ENCODE assay signal across 8 cellular contexts in the genomic region with DNA sequence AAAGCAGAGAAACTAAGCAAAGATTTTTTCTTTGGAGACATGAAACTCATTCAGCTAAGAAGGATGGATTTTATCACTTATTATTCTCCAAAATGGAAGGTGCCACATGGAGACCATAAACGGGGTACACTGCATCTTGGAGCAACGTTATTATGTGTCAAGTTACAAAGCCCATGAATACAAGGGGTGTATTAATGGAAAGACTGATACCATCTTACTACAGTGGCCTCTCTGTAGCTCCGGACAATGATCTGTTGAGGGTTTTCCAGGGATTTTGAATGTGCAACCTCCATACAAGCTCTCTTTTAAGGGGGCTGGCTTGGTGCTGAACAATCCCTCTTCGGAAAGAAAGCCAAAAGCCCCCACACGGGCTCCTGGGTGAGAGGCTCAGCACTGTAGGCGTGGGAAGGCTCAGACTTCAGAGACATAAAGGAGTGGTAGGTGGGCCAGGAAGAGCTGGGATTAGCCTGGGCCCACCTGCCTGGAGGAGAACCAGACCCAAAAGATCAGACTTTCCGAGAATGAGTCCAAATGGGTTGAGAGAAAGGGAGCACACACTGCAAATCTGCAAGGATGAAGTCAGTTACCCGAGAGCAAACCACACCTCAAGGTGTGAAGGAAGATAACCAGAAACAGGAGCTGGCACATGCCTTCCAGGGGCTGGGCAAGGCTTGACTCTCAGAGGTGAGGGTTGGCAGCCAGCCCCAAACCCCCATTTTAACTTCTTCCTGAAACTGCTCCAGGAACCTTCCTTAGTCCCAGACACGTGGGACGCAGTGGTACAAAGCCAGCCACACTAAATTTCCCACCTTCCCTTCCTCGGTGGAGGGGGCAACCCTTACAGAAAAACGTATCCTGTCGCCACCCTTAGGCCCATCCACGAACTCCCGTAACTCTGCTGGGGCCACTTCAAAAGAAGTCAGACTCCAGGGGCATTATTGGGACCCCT. TPM values are rescaled to one million over a fixed set of nuclear protein-coding genes. Genes with fewer than 3 reads are reported as not detected.
DNase-seq lines count a peak whose midpoint lies in the region; ATAC-seq, FAIRE-seq and TF ChIP-seq lines count a peak whose summit lies in the region.

No MANE protein-coding gene starts in this region.

- intact Hi-C loops in endothelial cell of umbilical vein (cut with micrococcal nuclease): loop anchor here (5.0 kb wide), 1 partner anchor 48 kb away; no protein-coding TSS in a partner anchor

- peak in 4 of 5 donors; percentile 28 to 57 (median 40) for DNase-seq in CD8-positive, alpha-beta memory T cell
- no peak for DNase-seq in RWPE1 (ENCODE audit: low spot score)
- DNase-seq in endothelial cell of umbilical vein (ENCODE audit: low read depth, low spot score): no peak
- DNase-seq in natural killer cell treated with Interleukin-12 subunit alpha and Interleukin-12 subunit beta and Interleukin-15 and Interleukin-18, amount 100 ng/mL, for 72 hours (ENCODE audit: low spot score): no peak
- no peak for DNase-seq in epidermal melanocyte (ENCODE audit: insufficient read length, low spot score)
- DNase-seq in HuH-7 (ENCODE audit: low spot score): no peak
- no peak for DNase-seq in glomerular visceral epithelial cell (ENCODE audit: extremely low spot score)

- H3K9me3 Mint-ChIP-seq in CD8-positive, alpha-beta memory T cell: peaks cover 0 to 5% (median 2%) of the 10 kb centered on the region in 5 donors
- peaks cover 3% of the 10 kb centered on the region for H3K9me3 Mint-ChIP-seq in natural killer cell treated with Interleukin-12 subunit alpha and Interleukin-12 subunit beta and Interleukin-15 and Interleukin-18, amount 100 ng/mL, for 72 hours

- TF ChIP-seq CTCF in RWPE1 (conservative IDR thresholded peaks at IDR 0.05; ENCODE audit: low read depth): peak; percentile 18; the same call in 1 of the 2 replicates
- no peak for TF ChIP-seq CTCF in endothelial cell of umbilical vein (IDR thresholded peaks at IDR 0.05; ENCODE audit: extremely low read depth in 1 of 2, insufficient read depth in 1 of 2, low read depth in 1 of 2, low read length in 2 of 2)

- peak overlapping the region; percentile 97 for H3K9ac ChIP-seq in endothelial cell of umbilical vein (replicated peaks; ENCODE audit: extremely low read depth, insufficient read depth, low read length)

- peak overlapping the region; percentile 94 to 100 (median 99) for H3K27ac Mint-ChIP-seq in CD8-positive, alpha-beta memory T cell
- peak overlapping the region; percentile 95 to 97 for H3K27ac Mint-ChIP-seq in natural killer cell treated with Interleukin-12 subunit alpha and Interleukin-12 subunit beta and Interleukin-15 and Interleukin-18, amount 100 ng/mL, for 72 hours

- peak overlapping the region; percentile 85 to 99 (median 94) for H3K4me3 Mint-ChIP-seq in CD8-positive, alpha-beta memory T cell
- H3K4me3 Mint-ChIP-seq in natural killer cell treated with Interleukin-12 subunit alpha and Interleukin-12 subunit beta and Interleukin-15 and Interleukin-18, amount 100 ng/mL, for 72 hours: peak overlapping the region; percentile 99

- peak overlapping the region; percentile 94 for H3K4me3 ChIP-seq in CD8-positive, alpha-beta memory T cell (ENCODE audit: low read length)
- peak overlapping the region; percentile 73 to 90 (median 85) for H3K4me3 ChIP-seq in endothelial cell of umbilical vein (replicated peaks in 1 of 3; ENCODE audit: insufficient read depth in 1 of 3, low read depth in 1 of 3, low read length in 3 of 3)

- peak overlapping the region; percentile 91 for H3K4me2 ChIP-seq in endothelial cell of umbilical vein (ENCODE audit: insufficient read depth, low read length)

- H3K36me3 ChIP-seq in CD8-positive, alpha-beta memory T cell (ENCODE audit: insufficient read depth, low read length): no peaks in the 10 kb centered on the region
- no peaks in the 10 kb centered on the region for H3K36me3 ChIP-seq in endothelial cell of umbilical vein (ENCODE audit: control insufficient read depth in 2 of 2, extremely low read depth in 1 of 2, insufficient read depth in 2 of 2, low read length in 2 of 2)

- H3K27ac ChIP-seq in CD8-positive, alpha-beta memory T cell (ENCODE audit: low read depth, low read length): peak overlapping the region; percentile 91
- H3K27ac ChIP-seq in RWPE1 (peak overlapping the region; percentile 91), endothelial cell of umbilical vein (ENCODE audit: insufficient read depth, low read depth, low read length) (peak overlapping the region; percentile 75)

- CTCF ChIA-PET in CD8-positive, alpha-beta memory T cell (lab: Charles Lee): interaction anchor here (0.9 to 6.7 kb wide), 7 partner anchors 9 to 34 kb away, joined by 3 to 43 read pairs (median 4); no protein-coding TSS in a partner anchor
- CTCF ChIA-PET in RWPE1 (lab: Yijun Ruan, JAX): interaction anchor here (0.6 to 1.6 kb wide), 7 partner anchors 16 to 189 kb away, joined by 3 to 5 read pairs (median 3); no protein-coding TSS in a partner anchor
- CTCF ChIA-PET in endothelial cell of umbilical vein (lab: Charles Lee): interaction anchor here (0.7 to 1.5 kb wide), 6 partner anchors 11 to 101 kb away, joined by 3 to 7 read pairs (median 4); no protein-coding TSS in a partner anchor

- no peak overlapping the region for H2AFZ ChIP-seq in endothelial cell of umbilical vein (ENCODE audit: low read depth, low read length)

- no peak for FAIRE-seq in endothelial cell of umbilical vein (lab: Jason Lieb, UNC)

- peaks cover 92% of the 10 kb centered on the region for H3K4me1 ChIP-seq in CD8-positive, alpha-beta memory T cell (ENCODE audit: insufficient read depth, low read length)
- peaks cover 36% of the 10 kb centered on the region for H3K4me1 ChIP-seq in endothelial cell of umbilical vein (ENCODE audit: control insufficient read depth, extremely low read depth, insufficient read depth, low read length)

- peaks cover 61% of the 10 kb centered on the region for H3K79me2 ChIP-seq in endothelial cell of umbilical vein (ENCODE audit: control insufficient read depth, insufficient read depth, low read length)

- TF ChIP-seq POLR2A in endothelial cell of umbilical vein (IDR thresholded peaks at IDR 0.05; ENCODE audit: low read depth, low read length): no peak

- POLR2A ChIA-PET in CD8-positive, alpha-beta memory T cell (lab: Charles Lee): interaction anchor here (0.8 to 3.0 kb wide), 5 partner anchors 9 to 816 kb away, joined by 3 to 11 read pairs (median 4); a partner anchor contains a TSS
- POLR2A ChIA-PET in RWPE1 (lab: Yijun Ruan, JAX; ENCODE audit: low non-redundant PET) (interaction anchor here (0.6 kb wide), 1 partner anchor 26 kb away, joined by 5 read pairs; no protein-coding TSS in a partner anchor), endothelial cell of umbilical vein (lab: Charles Lee) (interaction anchor here (1.1 kb wide), 1 partner anchor 52 kb away, joined by 3 read pairs; no protein-coding TSS in a partner anchor)

- no peaks in the 10 kb centered on the region for H3K9me1 ChIP-seq in endothelial cell of umbilical vein (replicated peaks; ENCODE audit: control insufficient read depth, extremely low read depth, insufficient read depth, low read length)

- dilution Hi-C loops in endothelial cell of umbilical vein (cut with MboI; ENCODE audit: extremely low pct_ligation_motif_present, low sequenced_read_pairs): no loop called here

- ATAC-seq in natural killer cell treated with Interleukin-12 subunit alpha and Interleukin-12 subunit beta and Interleukin-15 and Interleukin-18, amount 100 ng/mL, for 72 hours: no peak
- no peak for ATAC-seq in GM19328 (IDR thresholded peaks at IDR 0.05; ENCODE audit: unreplicated experiment)

- TSS peak; percentile 18 for BruUV-seq in endothelial cell of umbilical vein (replicated peaks; lab: Mats Ljungman, UMichigan)

- H4K20me1 ChIP-seq in endothelial cell of umbilical vein (replicated peaks; ENCODE audit: control insufficient read depth, extremely low read depth, insufficient read depth, low read length): no peaks in the 10 kb centered on the region

- no peaks in the 10 kb centered on the region for H3K9me3 ChIP-seq in CD8-positive, alpha-beta memory T cell (ENCODE audit: low read length)
- H3K9me3 ChIP-seq in endothelial cell of umbilical vein (replicated peaks; ENCODE audit: control insufficient read depth, insufficient read depth, low read length): no peaks in the 10 kb centered on the region

- H3K36me3 Mint-ChIP-seq in CD8-positive, alpha-beta memory T cell: peaks cover 0 to 29% (median 0%) of the 10 kb centered on the region in 3 donors
- H3K36me3 Mint-ChIP-seq in natural killer cell treated with Interleukin-12 subunit alpha and Interleukin-12 subunit beta and Interleukin-15 and Interleukin-18, amount 100 ng/mL, for 72 hours: peaks cover 5% of the 10 kb centered on the region

- no peaks in the 10 kb centered on the region for H3K27me3 ChIP-seq in CD8-positive, alpha-beta memory T cell (ENCODE audit: insufficient read depth, low read length, poor library complexity, severe bottlenecking)
- H3K27me3 ChIP-seq in endothelial cell of umbilical vein (ENCODE audit: control insufficient read depth in 2 of 2, insufficient read depth in 2 of 2, low read length in 2 of 2): no peaks in the 10 kb centered on the region

- H3K27me3 Mint-ChIP-seq in CD8-positive, alpha-beta memory T cell: peaks cover 0 to 5% of the 10 kb centered on the region in 2 donors
- no peaks in the 10 kb centered on the region for H3K27me3 Mint-ChIP-seq in natural killer cell treated with Interleukin-12 subunit alpha and Interleukin-12 subunit beta and Interleukin-15 and Interleukin-18, amount 100 ng/mL, for 72 hours

- H3K4me1 Mint-ChIP-seq in CD8-positive, alpha-beta memory T cell: peaks cover 79 to 95% (median 95%) of the 10 kb centered on the region in 3 donors
- H3K4me1 Mint-ChIP-seq in natural killer cell treated with Interleukin-12 subunit alpha and Interleukin-12 subunit beta and Interleukin-15 and Interleukin-18, amount 100 ng/mL, for 72 hours (ENCODE audit: low read depth in 2 of 2): peaks cover 81 to 86% of the 10 kb centered on the region in 2 donors

RNA-seq across cellular contexts. Expression of a gene that starts 1.5 kb away (rescaled TPM):
- 10 to 100 TPM; 19.3 to 19.9 TPM for total RNA-seq in CD8-positive, alpha-beta memory T cell
- 30.6 TPM for polyA plus RNA-seq in CD8-positive, alpha-beta memory T cell
- total RNA-seq in endothelial cell of umbilical vein: 45.9 and 46.4 TPM in 2 replicates
- 39.5 and 43.5 TPM in 2 replicates for polyA plus RNA-seq in endothelial cell of umbilical vein
- 24.8 and 32.2 TPM in 2 replicates for polyA plus RNA-seq in endothelial cell of umbilical vein (2011; cell fraction: cytosol; rRNA removed)
- polyA plus RNA-seq in endothelial cell of umbilical vein (2011; cell fraction: nucleus; rRNA removed): 39.9 and 42.2 TPM in 2 replicates
- 25.4 and 32.1 TPM in 2 replicates for polyA plus RNA-seq in endothelial cell of umbilical vein (2012)
- 20.7 and 20.9 TPM in 2 replicates for polyA minus RNA-seq in endothelial cell of umbilical vein
- 11.0 TPM for polyA minus RNA-seq in endothelial cell of umbilical vein (2011; cell fraction: cytosol; rRNA and poly(A)+ RNA removed)
- polyA minus RNA-seq in endothelial cell of umbilical vein (2011; cell fraction: nucleus; rRNA and poly(A)+ RNA removed): 20.9 and 25.1 TPM in 2 replicates
- total RNA-seq in natural killer cell treated with Interleukin-12 subunit alpha and Interleukin-12 subunit beta and Interleukin-15 and Interleukin-18, amount 100 ng/mL, for 72 hours: 10 to 100 TPM; 42.6 to 46.9 TPM

RNA-seq across cellular contexts. Expression of a gene that starts 59.2 kb away (rescaled TPM):
- 10 to 100 TPM; 23.8 to 27.2 TPM for total RNA-seq in CD8-positive, alpha-beta memory T cell
- polyA plus RNA-seq in CD8-positive, alpha-beta memory T cell: 12.5 TPM
- total RNA-seq in endothelial cell of umbilical vein: 122 and 136 TPM in 2 replicates
- polyA plus RNA-seq in endothelial cell of umbilical vein: 110 and 111 TPM in 2 replicates
- polyA plus RNA-seq in endothelial cell of umbilical vein (2011; cell fraction: cytosol; rRNA removed): 44.3 and 60.5 TPM in 2 replicates
- polyA plus RNA-seq in endothelial cell of umbilical vein (2011; cell fraction: nucleus; rRNA removed): 563 and 679 TPM in 2 replicates
- polyA plus RNA-seq in endothelial cell of umbilical vein (2012): 54.9 and 77.2 TPM in 2 replicates
- polyA minus RNA-seq in endothelial cell of umbilical vein: 162 and 203 TPM in 2 replicates
- polyA minus RNA-seq in endothelial cell of umbilical vein (2011; cell fraction: cytosol; rRNA and poly(A)+ RNA removed): 11.3 TPM
- 132 and 165 TPM in 2 replicates for polyA minus RNA-seq in endothelial cell of umbilical vein (2011; cell fraction: nucleus; rRNA and poly(A)+ RNA removed)
- 10 to 100 TPM; 14.8 to 48.9 TPM for total RNA-seq in natural killer cell treated with Interleukin-12 subunit alpha and Interleukin-12 subunit beta and Interleukin-15 and Interleukin-18, amount 100 ng/mL, for 72 hours

Comparison
In these comparisons a context has a peak if more than half of its experiments do, and no peak if none do; other contexts are left out.
1. DNase-seq: peak in CD8-positive, alpha-beta memory T cell (4 of 5); none in RWPE1 (single experiment), endothelial cell of umbilical vein (single experiment), natural killer cell treated with Interleukin-12 subunit alpha and Interleukin-12 subunit beta and Interleukin-15 and Interleukin-18, amount 100 ng/mL, for 72 hours (single experiment), epidermal melanocyte (single experiment), HuH-7 (single experiment) and glomerular visceral epithelial cell (single experiment).
2. Peak in every context shown above with its lines, with median percentiles within 50 percentile points of each other: H3K27ac ChIP-seq.